28 cellular contexts compared by ENCODE assay signal in genomic region chr9:125151730-125152129, GRCh38.
"Had no signal": no experiment of that assay in that cellular context is flagged by ENCODE, and none has a peak within 500 bp of the region (broad histone marks: within the 10 kb centered on the region; RNA-seq: fewer than 3 reads in every experiment).

No MANE protein-coding gene starts in this region.

- H3K4me3 ChIP-seq: MG63, Peyer's patch had no signal

- ATAC-seq: activated CD4-positive, alpha-beta T cell treated with anti-CD3 and anti-CD28 coated beads for 36 hours; activated CD4-positive, CD25-positive, alpha-beta regulatory T cell treated with anti-CD3 and anti-CD28 coated beads, Interleukin-2, amount 50 U/mL, for 24 hours; activated CD8-positive, alpha-beta T cell treated with anti-CD3 and anti-CD28 coated beads, Interleukin-2, amount 10 ng/mL, durations not matched to agents 7 days and 5 days; activated naive CD8-positive, alpha-beta T cell treated with anti-CD3 and anti-CD28 coated beads, Interleukin-2, amount 50 U/mL, for 24 hours; PC-3 had no signal

- H3K27ac Mint-ChIP-seq: activated CD4-positive, alpha-beta T cell treated with anti-CD3 and anti-CD28 coated beads for 36 hours; activated CD4-positive, alpha-beta T cell treated with anti-CD3 and anti-CD28 coated beads, Interleukin-2, amount 10 ng/mL, durations not matched to agents 7 days and 5 days; activated CD8-positive, alpha-beta T cell treated with anti-CD3 and anti-CD28 coated beads, Interleukin-2, amount 10 ng/mL, durations not matched to agents 7 days and 5 days; activated naive CD8-positive, alpha-beta T cell; activated naive CD8-positive, alpha-beta T cell treated with anti-CD3 and anti-CD28 coated beads, Interleukin-2, amount 50 U/mL, for 24 hours had no signal

- H3K27ac ChIP-seq: Peyer's patch had no signal

- DNase-seq: activated CD4-positive, alpha-beta T cell treated with anti-CD3 and anti-CD28 coated beads for 36 hours; activated CD4-positive, alpha-beta T cell treated with anti-CD3 and anti-CD28 coated beads, Interleukin-2, amount 10 ng/mL, durations not matched to agents 7 days and 5 days; activated CD4-positive, alpha-beta T cell treated with anti-CD3 and anti-CD28 coated beads, Interleukin-2, amount 50 U/mL, for 48 hours; activated CD8-positive, alpha-beta T cell treated with anti-CD3 and anti-CD28 coated beads, Interleukin-2, amount 10 ng/mL, durations not matched to agents 7 days and 5 days; activated effector memory CD4-positive, alpha-beta T cell treated with Interleukin-2 at 50 U/mL for 16 hours; activated naive CD4-positive, alpha-beta T cell treated with anti-CD3 and anti-CD28 coated beads, Interleukin-2, amount 10 ng/mL, durations not matched to agents 7 days and 5 days; activated naive CD8-positive, alpha-beta T cell treated with anti-CD3 and anti-CD28 coated beads, Interleukin-2, amount 50 U/mL, for 24 hours; activated T-cell treated with anti-CD3 and anti-CD28 coated beads, Interleukin-2, amount 50 U/mL, for 48 hours; Kasumi-1; MG63; NCI-H1048; NCI-H1105 treated with DMSO at 0.1 percent for 48 hours; NCI-H1436; NCI-H1694; NCI-H1930; NCI-H2081 treated with DMSO at 0.1 percent for 48 hours; NCI-H226; NCI-H524 treated with DMSO at 0.1 percent for 48 hours; PC-3; Peyer's patch; RPMI8226; SIG-M5; SW 1271; T-helper 1 cell; T-helper 2 cell had no signal

- H3K4me3 Mint-ChIP-seq: activated CD4-positive, alpha-beta T cell treated with anti-CD3 and anti-CD28 coated beads for 36 hours; activated CD4-positive, alpha-beta T cell treated with anti-CD3 and anti-CD28 coated beads, Interleukin-2, amount 10 ng/mL, durations not matched to agents 7 days and 5 days; activated CD8-positive, alpha-beta T cell treated with anti-CD3 and anti-CD28 coated beads, Interleukin-2, amount 10 ng/mL, durations not matched to agents 7 days and 5 days; activated naive CD4-positive, alpha-beta T cell treated with anti-CD3 and anti-CD28 coated beads, Interleukin-2, amount 10 ng/mL, durations not matched to agents 7 days and 5 days; activated naive CD8-positive, alpha-beta T cell; activated naive CD8-positive, alpha-beta T cell treated with anti-CD3 and anti-CD28 coated beads, Interleukin-2, amount 50 U/mL, for 24 hours; brain had no signal

- H3K4me1 ChIP-seq: Peyer's patch had no signal

- H3K9me3 Mint-ChIP-seq: activated CD4-positive, alpha-beta T cell treated with anti-CD3 and anti-CD28 coated beads, Interleukin-2, amount 10 ng/mL, durations not matched to agents 7 days and 5 days; activated naive CD4-positive, alpha-beta T cell treated with anti-CD3 and anti-CD28 coated beads, Interleukin-2, amount 10 ng/mL, durations not matched to agents 7 days and 5 days; activated naive CD8-positive, alpha-beta T cell treated with anti-CD3 and anti-CD28 coated beads, Interleukin-2, amount 50 U/mL, for 24 hours; brain had no signal

- H3K9me3 ChIP-seq: MG63, Peyer's patch had no signal

- H3K4me1 Mint-ChIP-seq: activated naive CD8-positive, alpha-beta T cell treated with anti-CD3 and anti-CD28 coated beads, Interleukin-2, amount 50 U/mL, for 24 hours; brain had no signal

- H3K27me3 ChIP-seq: MG63, Peyer's patch had no signal

- H3K27me3 Mint-ChIP-seq: activated CD4-positive, alpha-beta T cell treated with anti-CD3 and anti-CD28 coated beads for 36 hours; activated CD4-positive, alpha-beta T cell treated with anti-CD3 and anti-CD28 coated beads, Interleukin-2, amount 10 ng/mL, durations not matched to agents 7 days and 5 days; activated naive CD4-positive, alpha-beta T cell treated with anti-CD3 and anti-CD28 coated beads, Interleukin-2, amount 10 ng/mL, durations not matched to agents 7 days and 5 days; activated naive CD8-positive, alpha-beta T cell; activated naive CD8-positive, alpha-beta T cell treated with anti-CD3 and anti-CD28 coated beads, Interleukin-2, amount 50 U/mL, for 24 hours; brain had no signal
